32 cellular contexts compared by ENCODE assay signal in genomic region chr6:97842536-97842935, GRCh38.
"Had no signal": no experiment of that assay in that cellular context is flagged by ENCODE, and none has a peak within 500 bp of the region (broad histone marks: within the 10 kb centered on the region; RNA-seq: fewer than 3 reads in every experiment).

No MANE protein-coding gene starts in this region.

- H3K9me3 ChIP-seq: esophagus muscularis mucosa had no signal

- H3K27me3 Mint-ChIP-seq: activated CD4-positive, alpha-beta memory T cell treated with anti-CD3 and anti-CD28 coated beads, Interleukin-2, amount 10 ng/mL, durations not matched to agents 7 days and 5 days; activated CD4-positive, alpha-beta T cell treated with anti-CD3 and anti-CD28 coated beads, Interleukin-2, amount 10 ng/mL, durations not matched to agents 7 days and 5 days; activated naive CD4-positive, alpha-beta T cell treated with anti-CD3 and anti-CD28 coated beads, Interleukin-2, amount 10 ng/mL, durations not matched to agents 7 days and 5 days; activated T-cell treated with anti-CD3 and anti-CD28 coated beads, Interleukin-2, amount 50 U/mL, for 24 hours; central memory CD8-positive, alpha-beta T cell; effector memory CD8-positive, alpha-beta T cell; T-helper 17 cell had no signal

- DNase-seq: activated CD4-positive, alpha-beta memory T cell treated with anti-CD3 and anti-CD28 coated beads, Interleukin-2, amount 10 ng/mL, durations not matched to agents 7 days and 5 days; activated CD4-positive, alpha-beta T cell treated with anti-CD3 and anti-CD28 coated beads for 1 hour; activated CD4-positive, alpha-beta T cell treated with anti-CD3 and anti-CD28 coated beads for 4 hours; activated CD4-positive, alpha-beta T cell treated with anti-CD3 and anti-CD28 coated beads, Interleukin-2, amount 10 ng/mL, durations not matched to agents 7 days and 5 days; activated CD4-positive, alpha-beta T cell treated with anti-CD3 and anti-CD28 coated beads, Interleukin-2, amount 50 U/mL, for 4 hours; activated CD8-positive, alpha-beta memory T cell treated with anti-CD3 and anti-CD28 coated beads, Interleukin-2, amount 50 U/mL, for 48 hours; activated gamma-delta T cell; activated naive CD4-positive, alpha-beta T cell; activated naive CD4-positive, alpha-beta T cell treated with anti-CD3 and anti-CD28 coated beads, Interleukin-2, amount 10 ng/mL, durations not matched to agents 7 days and 5 days; activated T-cell treated with anti-CD3 and anti-CD28 coated beads for 4 hours; activated T-cell treated with anti-CD3 and anti-CD28 coated beads, Interleukin-2, amount 50 U/mL, for 24 hours; activated T-cell treated with anti-CD3 and anti-CD28 coated beads, Interleukin-2, amount 50 U/mL, for 72 hours; amniotic stem cell; anterior cingulate cortex; brain microvascular endothelial cell; dermis blood vessel endothelial cell; effector CD4-positive, alpha-beta T cell; effector memory CD8-positive, alpha-beta T cell; erythroblast; head of caudate nucleus; hippocampal formation; T-helper 1 cell; T-helper 17 cell had no signal

- ATAC-seq: activated naive CD4-positive, alpha-beta T cell treated with anti-CD3 and anti-CD28 coated beads, Interleukin-2, amount 50 U/mL, for 72 hours; activated T-cell treated with anti-CD3 and anti-CD28 coated beads, Interleukin-2, amount 50 U/mL, for 72 hours; effector memory CD8-positive, alpha-beta T cell; T-helper 17 cell; WTC11 had no signal

- H3K27ac Mint-ChIP-seq: activated CD4-positive, alpha-beta memory T cell treated with anti-CD3 and anti-CD28 coated beads, Interleukin-2, amount 10 ng/mL, durations not matched to agents 7 days and 5 days; activated CD4-positive, alpha-beta T cell treated with anti-CD3 and anti-CD28 coated beads, Interleukin-2, amount 10 ng/mL, durations not matched to agents 7 days and 5 days; activated naive CD4-positive, alpha-beta T cell treated with anti-CD3 and anti-CD28 coated beads, Interleukin-2, amount 10 ng/mL, durations not matched to agents 7 days and 5 days; activated naive CD4-positive, alpha-beta T cell treated with anti-CD3 and anti-CD28 coated beads, Interleukin-2, amount 50 U/mL, for 72 hours; activated T-cell treated with anti-CD3 and anti-CD28 coated beads, Interleukin-2, amount 50 U/mL, for 24 hours; activated T-cell treated with anti-CD3 and anti-CD28 coated beads, Interleukin-2, amount 50 U/mL, for 72 hours; effector memory CD8-positive, alpha-beta T cell; T-helper 17 cell; WTC11 had no signal

- H3K36me3 Mint-ChIP-seq: activated naive CD4-positive, alpha-beta T cell treated with anti-CD3 and anti-CD28 coated beads, Interleukin-2, amount 10 ng/mL, durations not matched to agents 7 days and 5 days; activated naive CD4-positive, alpha-beta T cell treated with anti-CD3 and anti-CD28 coated beads, Interleukin-2, amount 50 U/mL, for 72 hours had no signal

- H3K4me3 ChIP-seq: coronary artery, esophagus muscularis mucosa had no signal

- H3K4me3 Mint-ChIP-seq: activated CD4-positive, alpha-beta memory T cell treated with anti-CD3 and anti-CD28 coated beads, Interleukin-2, amount 10 ng/mL, durations not matched to agents 7 days and 5 days; activated CD4-positive, alpha-beta T cell treated with anti-CD3 and anti-CD28 coated beads, Interleukin-2, amount 10 ng/mL, durations not matched to agents 7 days and 5 days; activated naive CD4-positive, alpha-beta T cell treated with anti-CD3 and anti-CD28 coated beads, Interleukin-2, amount 10 ng/mL, durations not matched to agents 7 days and 5 days; activated T-cell treated with anti-CD3 and anti-CD28 coated beads, Interleukin-2, amount 50 U/mL, for 24 hours; activated T-cell treated with anti-CD3 and anti-CD28 coated beads, Interleukin-2, amount 50 U/mL, for 72 hours; central memory CD8-positive, alpha-beta T cell; effector memory CD8-positive, alpha-beta T cell; T-helper 17 cell; WTC11 had no signal

- H3K27me3 ChIP-seq: brain microvascular endothelial cell, esophagus muscularis mucosa had no signal

- H3K36me3 ChIP-seq: brain microvascular endothelial cell, esophagus muscularis mucosa had no signal

- H3K27ac ChIP-seq: brain microvascular endothelial cell, coronary artery, esophagus muscularis mucosa, VCaP had no signal

- FAIRE-seq: astrocyte, bronchial epithelial cell, TTC549 had no signal

- H3K4me1 ChIP-seq: esophagus muscularis mucosa had no signal

- H3K9me3 Mint-ChIP-seq: activated CD4-positive, alpha-beta memory T cell treated with anti-CD3 and anti-CD28 coated beads, Interleukin-2, amount 10 ng/mL, durations not matched to agents 7 days and 5 days; activated CD4-positive, alpha-beta T cell treated with anti-CD3 and anti-CD28 coated beads, Interleukin-2, amount 10 ng/mL, durations not matched to agents 7 days and 5 days; activated naive CD4-positive, alpha-beta T cell treated with anti-CD3 and anti-CD28 coated beads, Interleukin-2, amount 10 ng/mL, durations not matched to agents 7 days and 5 days; activated T-cell treated with anti-CD3 and anti-CD28 coated beads, Interleukin-2, amount 50 U/mL, for 24 hours; activated T-cell treated with anti-CD3 and anti-CD28 coated beads, Interleukin-2, amount 50 U/mL, for 72 hours; WTC11 had no signal

- H3K4me1 Mint-ChIP-seq: activated CD4-positive, alpha-beta memory T cell treated with anti-CD3 and anti-CD28 coated beads, Interleukin-2, amount 10 ng/mL, durations not matched to agents 7 days and 5 days; activated CD4-positive, alpha-beta T cell treated with anti-CD3 and anti-CD28 coated beads, Interleukin-2, amount 10 ng/mL, durations not matched to agents 7 days and 5 days; activated naive CD4-positive, alpha-beta T cell treated with anti-CD3 and anti-CD28 coated beads, Interleukin-2, amount 10 ng/mL, durations not matched to agents 7 days and 5 days; central memory CD8-positive, alpha-beta T cell; T-helper 17 cell had no signal
